In the genomic region with DNA sequence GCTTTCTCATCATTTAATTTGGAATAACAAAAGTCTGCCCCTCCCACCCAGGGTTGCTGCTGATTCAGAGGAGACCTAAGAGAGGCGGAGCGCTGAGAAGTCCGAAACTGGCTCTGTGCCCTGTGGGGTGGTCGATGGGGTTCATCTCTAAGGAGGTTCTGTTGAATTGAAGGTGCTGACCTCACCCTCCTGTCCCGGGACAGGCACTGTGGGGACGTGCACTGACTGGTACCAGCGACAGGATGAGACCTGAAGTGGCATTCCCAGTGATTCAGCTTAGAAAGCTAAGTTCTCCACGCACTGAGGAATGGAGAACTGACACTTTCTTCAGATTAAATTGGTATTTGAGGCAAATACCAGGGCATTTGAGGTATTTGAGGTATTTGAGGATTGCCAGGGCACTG, we compare ENCODE assay signal across 16 cellular contexts. TPM values are rescaled to one million over a fixed set of nuclear protein-coding genes. Genes with fewer than 3 reads are reported as not detected.
DNase-seq lines count a peak whose midpoint lies in the region; ATAC-seq, FAIRE-seq and TF ChIP-seq lines count a peak whose summit lies in the region.
"Had no signal": no experiment of that assay in that cellular context is flagged by ENCODE, and none has a peak within 500 bp of the region (broad histone marks: within the 10 kb centered on the region; RNA-seq: fewer than 3 reads in every experiment).

No MANE protein-coding gene starts in this region.

- no peak overlapping the region for H3K27ac Mint-ChIP-seq in activated naive CD4-positive, alpha-beta T cell treated with anti-CD3 and anti-CD28 coated beads for 36 hours
- H3K27ac Mint-ChIP-seq: activated T-helper 2 cell treated with anti-CD3 and anti-CD28 coated beads, Interferon-gamma antibody, Interleukin-2, Interleukin-4, amounts not matched to agents 10 μg/mL and 5 μg/mL and 100 μg/mL, durations not matched to agents 14 hours and 24 hours and 36 hours; brain had no signal

- no peak for ATAC-seq in HG03571 (IDR thresholded peaks at IDR 0.05; ENCODE audit: unreplicated experiment)
- ATAC-seq: heart right ventricle had no signal

- H3K36me3 Mint-ChIP-seq in activated naive CD4-positive, alpha-beta T cell treated with anti-CD3 and anti-CD28 coated beads for 36 hours (ENCODE audit: low read depth): peaks cover 1% of the 10 kb centered on the region

- TF ChIP-seq RAD21 in Ishikawa (IDR thresholded peaks at IDR 0.05; ENCODE audit: low read depth): no peak

- CTCF ChIA-PET in activated naive CD4-positive, alpha-beta T cell treated with anti-CD3 and anti-CD28 coated beads for 36 hours (lab: Charles Lee): interaction anchor here (0.6 to 1.7 kb wide), 4 partner anchors 21 to 565 kb away, joined by 3 to 8 read pairs (median 6); no protein-coding TSS in a partner anchor

- no peak for TF ChIP-seq EP300 in Ishikawa (IDR thresholded peaks at IDR 0.05; ENCODE audit: borderline replicate concordance)

- H3K27me3 ChIP-seq in bronchial epithelial cell (ENCODE audit: control insufficient read depth, insufficient read depth, low read length): no peaks in the 10 kb centered on the region
- H3K27me3 ChIP-seq: heart right ventricle, tibial artery had no signal

- TF ChIP-seq CTCF in bronchial epithelial cell (IDR thresholded peaks at IDR 0.05; ENCODE audit: insufficient read depth, low read length, severe bottlenecking): no peak

- H3K4me3 Mint-ChIP-seq in activated naive CD4-positive, alpha-beta T cell treated with anti-CD3 and anti-CD28 coated beads for 36 hours: no peak overlapping the region
- H3K4me3 Mint-ChIP-seq: brain had no signal

- no peaks in the 10 kb centered on the region for H3K4me1 Mint-ChIP-seq in activated naive CD4-positive, alpha-beta T cell treated with anti-CD3 and anti-CD28 coated beads for 36 hours (ENCODE audit: low read depth)
- H3K4me1 Mint-ChIP-seq: brain had no signal

- intact Hi-C loops in activated naive CD4-positive, alpha-beta T cell treated with anti-CD3 and anti-CD28 coated beads for 36 hours (cut with micrococcal nuclease): no loop called here

- no peaks in the 10 kb centered on the region for H3K36me3 ChIP-seq in bronchial epithelial cell (ENCODE audit: control insufficient read depth, insufficient read depth, low read length)

- DNase-seq in AG08395 (ENCODE audit: low spot score) (peak; percentile 32), bronchial epithelial cell (ENCODE audit: low read depth) (peak; percentile 76), kidney glomerular epithelial cell (lab: John Stamatoyannopoulos, UW) (peak; percentile 87), DMS53 (lab: John Stamatoyannopoulos, UW) (no peak), T-helper 1 cell (no peak)
- no peak for DNase-seq in activated naive CD4-positive, alpha-beta T cell treated with anti-CD3 and anti-CD28 coated beads for 36 hours
- DNase-seq: heart right ventricle, NCI-H2227 treated with DMSO at 0.1 percent for 48 hours, nucleus accumbens, tibial artery had no signal

- no peaks in the 10 kb centered on the region for H3K27me3 Mint-ChIP-seq in activated naive CD4-positive, alpha-beta T cell treated with anti-CD3 and anti-CD28 coated beads for 36 hours (ENCODE audit: low read depth)
- H3K27me3 Mint-ChIP-seq: brain had no signal

- H3K4me3 ChIP-seq in bronchial epithelial cell (ENCODE audit: low read depth, low read length): no peak overlapping the region
- H3K4me3 ChIP-seq: heart right ventricle, tibial artery had no signal

- no peak for FAIRE-seq in bronchial epithelial cell (lab: Jason Lieb, UNC)

- H3K9me3 Mint-ChIP-seq in activated naive CD4-positive, alpha-beta T cell treated with anti-CD3 and anti-CD28 coated beads for 36 hours: no peaks in the 10 kb centered on the region
- H3K9me3 Mint-ChIP-seq: activated T-helper 2 cell treated with anti-CD3 and anti-CD28 coated beads, Interferon-gamma antibody, Interleukin-2, Interleukin-4, amounts not matched to agents 10 μg/mL and 5 μg/mL and 100 μg/mL, durations not matched to agents 14 hours and 24 hours and 36 hours; brain had no signal

TF ChIP-seq in Ishikawa, 13 proteins besides CTCF, POLR2A, EP300 and RAD21:
- 0 out of 2 replicates have a peak, but pooled peaks have one; percentile 8 for TF ChIP-seq TEAD4 (IDR thresholded peaks at IDR 0.05)
- TF ChIP-seq ZBTB7A (IDR thresholded peaks at IDR 0.05; ENCODE audit: low read depth): no peak
- TF ChIP-seq TAF1 (IDR thresholded peaks at IDR 0.05; ENCODE audit: low read depth): no peak
- TF ChIP-seq YY1 (IDR thresholded peaks at IDR 0.05; ENCODE audit: low read depth): no peak
- TF ChIP-seq, protein P1, sequence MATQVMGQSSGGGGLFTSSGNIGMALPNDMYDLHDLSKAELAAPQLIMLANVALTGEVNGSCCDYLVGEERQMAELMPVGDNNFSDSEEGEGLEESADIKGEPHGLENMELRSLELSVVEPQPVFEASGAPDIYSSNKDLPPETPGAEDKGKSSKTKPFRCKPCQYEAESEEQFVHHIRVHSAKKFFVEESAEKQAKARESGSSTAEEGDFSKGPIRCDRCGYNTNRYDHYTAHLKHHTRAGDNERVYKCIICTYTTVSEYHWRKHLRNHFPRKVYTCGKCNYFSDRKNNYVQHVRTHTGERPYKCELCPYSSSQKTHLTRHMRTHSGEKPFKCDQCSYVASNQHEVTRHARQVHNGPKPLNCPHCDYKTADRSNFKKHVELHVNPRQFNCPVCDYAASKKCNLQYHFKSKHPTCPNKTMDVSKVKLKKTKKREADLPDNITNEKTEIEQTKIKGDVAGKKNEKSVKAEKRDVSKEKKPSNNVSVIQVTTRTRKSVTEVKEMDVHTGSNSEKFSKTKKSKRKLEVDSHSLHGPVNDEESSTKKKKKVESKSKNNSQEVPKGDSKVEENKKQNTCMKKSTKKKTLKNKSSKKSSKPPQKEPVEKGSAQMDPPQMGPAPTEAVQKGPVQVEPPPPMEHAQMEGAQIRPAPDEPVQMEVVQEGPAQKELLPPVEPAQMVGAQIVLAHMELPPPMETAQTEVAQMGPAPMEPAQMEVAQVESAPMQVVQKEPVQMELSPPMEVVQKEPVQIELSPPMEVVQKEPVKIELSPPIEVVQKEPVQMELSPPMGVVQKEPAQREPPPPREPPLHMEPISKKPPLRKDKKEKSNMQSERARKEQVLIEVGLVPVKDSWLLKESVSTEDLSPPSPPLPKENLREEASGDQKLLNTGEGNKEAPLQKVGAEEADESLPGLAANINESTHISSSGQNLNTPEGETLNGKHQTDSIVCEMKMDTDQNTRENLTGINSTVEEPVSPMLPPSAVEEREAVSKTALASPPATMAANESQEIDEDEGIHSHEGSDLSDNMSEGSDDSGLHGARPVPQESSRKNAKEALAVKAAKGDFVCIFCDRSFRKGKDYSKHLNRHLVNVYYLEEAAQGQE (IDR thresholded peaks at IDR 0.05; ENCODE audit: low read depth): no peak
TF ChIP-seq in Ishikawa: peak in this region for 1.

RNA-seq across cellular contexts. Expression of a gene that starts 1.3 kb away (rescaled TPM):
- total RNA-seq in bronchial epithelial cell: 1.9 and 2.4 TPM in 2 replicates
- 1 to 10 TPM; 2.5 to 2.7 TPM for total RNA-seq in activated naive CD4-positive, alpha-beta T cell treated with anti-CD3 and anti-CD28 coated beads for 36 hours
- total RNA-seq: RPMI7951 had no signal

RNA-seq across cellular contexts. Expression of a gene that starts 20.3 kb away (rescaled TPM):
- total RNA-seq in bronchial epithelial cell: not detected in 2 replicates
- not detected for total RNA-seq in activated naive CD4-positive, alpha-beta T cell treated with anti-CD3 and anti-CD28 coated beads for 36 hours
- total RNA-seq: heart right ventricle, lung microvascular endothelial cell, RPMI7951 had no signal

RNA-seq across cellular contexts. Expression of a gene that starts 24.2 kb away (rescaled TPM):
- 71.6 and 74.5 TPM in 2 replicates for total RNA-seq in bronchial epithelial cell
- 10 to 100 TPM; 39.7 to 40.7 TPM for total RNA-seq in activated naive CD4-positive, alpha-beta T cell treated with anti-CD3 and anti-CD28 coated beads for 36 hours

RNA-seq across cellular contexts. Expression of a gene that starts 51.1 kb away (rescaled TPM):
- 11.3 and 46.1 TPM in 2 replicates for total RNA-seq in bronchial epithelial cell
- under 1 TPM; 0.12 to 0.14 TPM for total RNA-seq in activated naive CD4-positive, alpha-beta T cell treated with anti-CD3 and anti-CD28 coated beads for 36 hours
- total RNA-seq: RPMI7951 had no signal

Comparison
In these comparisons a context has a peak if more than half of its experiments do, and no peak if none do; other contexts are left out.
1. DNase-seq: peak in AG08395 (single experiment), bronchial epithelial cell (single experiment) and kidney glomerular epithelial cell (single experiment); none in activated naive CD4-positive, alpha-beta T cell treated with anti-CD3 and anti-CD28 coated beads for 36 hours (single experiment), DMS53 (single experiment) and T-helper 1 cell (0 of 5).